ENCODE assay signal across 1 cellular context in the genomic region with DNA sequence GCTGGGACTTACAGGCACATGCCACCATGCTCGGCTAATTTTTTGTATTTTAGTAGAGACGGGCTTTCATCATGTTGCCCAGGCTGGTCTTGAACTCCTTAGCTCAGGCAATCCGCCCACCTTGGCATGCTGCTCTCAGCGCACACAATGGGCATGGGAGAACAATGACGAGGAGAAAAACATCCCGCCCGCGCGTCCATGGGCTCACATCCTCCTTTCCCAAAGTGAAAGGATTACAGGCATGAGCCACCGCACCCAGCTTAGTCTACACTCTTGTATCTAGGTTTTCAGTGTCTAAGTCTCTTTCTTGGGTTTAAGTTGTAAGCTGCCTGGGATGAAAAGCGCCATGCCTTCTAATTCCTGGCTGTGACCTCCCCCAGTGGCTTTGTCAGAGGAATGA.
TF ChIP-seq lines count a peak whose summit lies in the region.

No MANE protein-coding gene starts in this region.

TF ChIP-seq in GM23338, 12 proteins besides CTCF, POLR2A, EP300 and RAD21 (continued from another document):
- TF ChIP-seq, protein P1, sequence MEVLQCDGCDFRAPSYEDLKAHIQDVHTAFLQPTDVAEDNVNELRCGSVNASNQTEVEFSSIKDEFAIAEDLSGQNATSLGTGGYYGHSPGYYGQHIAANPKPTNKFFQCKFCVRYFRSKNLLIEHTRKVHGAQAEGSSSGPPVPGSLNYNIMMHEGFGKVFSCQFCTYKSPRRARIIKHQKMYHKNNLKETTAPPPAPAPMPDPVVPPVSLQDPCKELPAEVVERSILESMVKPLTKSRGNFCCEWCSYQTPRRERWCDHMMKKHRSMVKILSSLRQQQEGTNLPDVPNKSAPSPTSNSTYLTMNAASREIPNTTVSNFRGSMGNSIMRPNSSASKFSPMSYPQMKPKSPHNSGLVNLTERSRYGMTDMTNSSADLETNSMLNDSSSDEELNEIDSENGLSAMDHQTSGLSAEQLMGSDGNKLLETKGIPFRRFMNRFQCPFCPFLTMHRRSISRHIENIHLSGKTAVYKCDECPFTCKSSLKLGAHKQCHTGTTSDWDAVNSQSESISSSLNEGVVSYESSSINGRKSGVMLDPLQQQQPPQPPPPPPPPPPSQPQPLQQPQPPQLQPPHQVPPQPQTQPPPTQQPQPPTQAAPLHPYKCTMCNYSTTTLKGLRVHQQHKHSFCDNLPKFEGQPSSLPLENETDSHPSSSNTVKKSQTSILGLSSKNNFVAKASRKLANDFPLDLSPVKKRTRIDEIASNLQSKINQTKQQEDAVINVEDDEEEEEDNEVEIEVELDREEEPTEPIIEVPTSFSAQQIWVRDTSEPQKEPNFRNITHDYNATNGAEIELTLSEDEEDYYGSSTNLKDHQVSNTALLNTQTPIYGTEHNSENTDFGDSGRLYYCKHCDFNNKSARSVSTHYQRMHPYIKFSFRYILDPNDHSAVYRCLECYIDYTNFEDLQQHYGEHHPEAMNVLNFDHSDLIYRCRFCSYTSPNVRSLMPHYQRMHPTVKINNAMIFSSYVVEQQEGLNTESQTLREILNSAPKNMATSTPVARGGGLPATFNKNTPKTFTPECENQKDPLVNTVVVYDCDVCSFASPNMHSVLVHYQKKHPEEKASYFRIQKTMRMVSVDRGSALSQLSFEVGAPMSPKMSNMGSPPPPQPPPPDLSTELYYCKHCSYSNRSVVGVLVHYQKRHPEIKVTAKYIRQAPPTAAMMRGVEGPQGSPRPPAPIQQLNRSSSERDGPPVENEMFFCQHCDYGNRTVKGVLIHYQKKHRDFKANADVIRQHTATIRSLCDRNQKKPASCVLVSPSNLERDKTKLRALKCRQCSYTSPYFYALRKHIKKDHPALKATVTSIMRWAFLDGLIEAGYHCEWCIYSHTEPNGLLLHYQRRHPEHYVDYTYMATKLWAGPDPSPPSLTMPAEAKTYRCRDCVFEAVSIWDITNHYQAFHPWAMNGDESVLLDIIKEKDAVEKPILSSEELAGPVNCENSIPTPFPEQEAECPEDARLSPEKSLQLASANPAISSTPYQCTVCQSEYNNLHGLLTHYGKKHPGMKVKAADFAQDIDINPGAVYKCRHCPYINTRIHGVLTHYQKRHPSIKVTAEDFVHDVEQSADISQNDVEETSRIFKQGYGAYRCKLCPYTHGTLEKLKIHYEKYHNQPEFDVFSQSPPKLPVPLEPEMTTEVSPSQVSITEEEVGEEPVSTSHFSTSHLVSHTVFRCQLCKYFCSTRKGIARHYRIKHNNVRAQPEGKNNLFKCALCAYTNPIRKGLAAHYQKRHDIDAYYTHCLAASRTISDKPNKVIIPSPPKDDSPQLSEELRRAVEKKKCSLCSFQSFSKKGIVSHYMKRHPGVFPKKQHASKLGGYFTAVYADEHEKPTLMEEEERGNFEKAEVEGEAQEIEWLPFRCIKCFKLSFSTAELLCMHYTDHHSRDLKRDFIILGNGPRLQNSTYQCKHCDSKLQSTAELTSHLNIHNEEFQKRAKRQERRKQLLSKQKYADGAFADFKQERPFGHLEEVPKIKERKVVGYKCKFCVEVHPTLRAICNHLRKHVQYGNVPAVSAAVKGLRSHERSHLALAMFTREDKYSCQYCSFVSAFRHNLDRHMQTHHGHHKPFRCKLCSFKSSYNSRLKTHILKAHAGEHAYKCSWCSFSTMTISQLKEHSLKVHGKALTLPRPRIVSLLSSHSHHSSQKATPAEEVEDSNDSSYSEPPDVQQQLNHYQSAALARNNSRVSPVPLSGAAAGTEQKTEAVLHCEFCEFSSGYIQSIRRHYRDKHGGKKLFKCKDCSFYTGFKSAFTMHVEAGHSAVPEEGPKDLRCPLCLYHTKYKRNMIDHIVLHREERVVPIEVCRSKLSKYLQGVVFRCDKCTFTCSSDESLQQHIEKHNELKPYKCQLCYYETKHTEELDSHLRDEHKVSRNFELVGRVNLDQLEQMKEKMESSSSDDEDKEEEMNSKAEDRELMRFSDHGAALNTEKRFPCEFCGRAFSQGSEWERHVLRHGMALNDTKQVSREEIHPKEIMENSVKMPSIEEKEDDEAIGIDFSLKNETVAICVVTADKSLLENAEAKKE (CRISPR knock-in tag; IDR thresholded peaks at IDR 0.05): no peak
- TF ChIP-seq ZNF114 (CRISPR knock-in tag; IDR thresholded peaks at IDR 0.05): no peak
- TF ChIP-seq, protein P2, sequence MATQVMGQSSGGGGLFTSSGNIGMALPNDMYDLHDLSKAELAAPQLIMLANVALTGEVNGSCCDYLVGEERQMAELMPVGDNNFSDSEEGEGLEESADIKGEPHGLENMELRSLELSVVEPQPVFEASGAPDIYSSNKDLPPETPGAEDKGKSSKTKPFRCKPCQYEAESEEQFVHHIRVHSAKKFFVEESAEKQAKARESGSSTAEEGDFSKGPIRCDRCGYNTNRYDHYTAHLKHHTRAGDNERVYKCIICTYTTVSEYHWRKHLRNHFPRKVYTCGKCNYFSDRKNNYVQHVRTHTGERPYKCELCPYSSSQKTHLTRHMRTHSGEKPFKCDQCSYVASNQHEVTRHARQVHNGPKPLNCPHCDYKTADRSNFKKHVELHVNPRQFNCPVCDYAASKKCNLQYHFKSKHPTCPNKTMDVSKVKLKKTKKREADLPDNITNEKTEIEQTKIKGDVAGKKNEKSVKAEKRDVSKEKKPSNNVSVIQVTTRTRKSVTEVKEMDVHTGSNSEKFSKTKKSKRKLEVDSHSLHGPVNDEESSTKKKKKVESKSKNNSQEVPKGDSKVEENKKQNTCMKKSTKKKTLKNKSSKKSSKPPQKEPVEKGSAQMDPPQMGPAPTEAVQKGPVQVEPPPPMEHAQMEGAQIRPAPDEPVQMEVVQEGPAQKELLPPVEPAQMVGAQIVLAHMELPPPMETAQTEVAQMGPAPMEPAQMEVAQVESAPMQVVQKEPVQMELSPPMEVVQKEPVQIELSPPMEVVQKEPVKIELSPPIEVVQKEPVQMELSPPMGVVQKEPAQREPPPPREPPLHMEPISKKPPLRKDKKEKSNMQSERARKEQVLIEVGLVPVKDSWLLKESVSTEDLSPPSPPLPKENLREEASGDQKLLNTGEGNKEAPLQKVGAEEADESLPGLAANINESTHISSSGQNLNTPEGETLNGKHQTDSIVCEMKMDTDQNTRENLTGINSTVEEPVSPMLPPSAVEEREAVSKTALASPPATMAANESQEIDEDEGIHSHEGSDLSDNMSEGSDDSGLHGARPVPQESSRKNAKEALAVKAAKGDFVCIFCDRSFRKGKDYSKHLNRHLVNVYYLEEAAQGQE (IDR thresholded peaks at IDR 0.05; ENCODE audit: unreplicated experiment): no peak
- no peak for TF ChIP-seq JUNB (IDR thresholded peaks at IDR 0.05; ENCODE audit: unreplicated experiment)
- no peak for TF ChIP-seq POLR2AphosphoS5 (IDR thresholded peaks at IDR 0.05; ENCODE audit: low read depth)
- no peak for TF ChIP-seq EZH2phosphoT487 (IDR thresholded peaks at IDR 0.05; ENCODE audit: unreplicated experiment)
- no peak for TF ChIP-seq EZH2 (IDR thresholded peaks at IDR 0.05; ENCODE audit: low read depth, unreplicated experiment)
- no peak for TF ChIP-seq CREB1 (CRISPR knock-in tag; IDR thresholded peaks at IDR 0.05; ENCODE audit: low read depth)
- no peak for TF ChIP-seq STAT1 (IDR thresholded peaks at IDR 0.05; ENCODE audit: unreplicated experiment)
- TF ChIP-seq, protein P3, sequence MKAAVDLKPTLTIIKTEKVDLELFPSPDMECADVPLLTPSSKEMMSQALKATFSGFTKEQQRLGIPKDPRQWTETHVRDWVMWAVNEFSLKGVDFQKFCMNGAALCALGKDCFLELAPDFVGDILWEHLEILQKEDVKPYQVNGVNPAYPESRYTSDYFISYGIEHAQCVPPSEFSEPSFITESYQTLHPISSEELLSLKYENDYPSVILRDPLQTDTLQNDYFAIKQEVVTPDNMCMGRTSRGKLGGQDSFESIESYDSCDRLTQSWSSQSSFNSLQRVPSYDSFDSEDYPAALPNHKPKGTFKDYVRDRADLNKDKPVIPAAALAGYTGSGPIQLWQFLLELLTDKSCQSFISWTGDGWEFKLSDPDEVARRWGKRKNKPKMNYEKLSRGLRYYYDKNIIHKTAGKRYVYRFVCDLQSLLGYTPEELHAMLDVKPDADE (IDR thresholded peaks at IDR 0.05): no peak
